ENCODE assay signal across 15 cellular contexts in the genomic region with DNA sequence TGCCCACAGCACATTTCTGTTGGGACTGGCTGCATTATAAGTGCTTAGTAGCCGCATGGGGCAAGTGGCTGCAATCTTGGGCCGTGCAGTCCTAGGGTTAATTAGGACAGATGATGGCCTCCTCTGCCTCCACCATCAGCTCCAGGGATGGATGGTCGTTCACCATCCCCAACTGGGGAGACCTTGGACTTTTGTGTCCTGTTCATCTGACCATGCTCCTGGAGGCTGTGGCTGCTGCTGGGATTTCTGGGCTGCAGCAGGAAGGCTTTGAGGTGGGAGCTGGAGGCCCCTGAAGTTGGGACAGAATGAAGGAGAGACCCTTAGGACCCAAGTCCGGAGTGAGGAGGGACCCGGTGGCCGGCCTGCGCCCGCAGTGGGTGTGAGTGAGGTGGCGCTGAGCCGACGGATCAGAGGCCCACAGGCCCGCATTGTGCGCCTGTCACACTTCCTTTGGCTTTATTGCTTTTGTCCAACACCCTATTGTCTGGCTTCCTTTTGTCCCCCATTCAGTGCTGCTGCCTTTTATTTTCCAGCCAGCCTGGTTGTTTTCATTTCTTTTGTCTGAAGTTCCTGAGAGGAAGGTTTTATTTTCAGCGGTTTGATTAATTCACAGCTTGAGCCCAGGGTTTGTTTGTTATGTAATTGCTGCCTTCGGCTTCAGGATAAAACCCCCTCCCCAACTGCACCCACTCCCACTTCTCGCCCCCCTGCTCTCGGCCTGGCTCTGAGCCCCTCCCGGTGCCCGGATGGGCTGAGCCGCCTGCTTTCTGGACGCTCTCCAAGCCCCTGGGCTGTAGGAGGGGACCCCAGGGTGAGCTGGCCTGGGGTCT. TPM values are rescaled to one million over a fixed set of nuclear protein-coding genes. Genes with fewer than 3 reads are reported as not detected.
DNase-seq lines count a peak whose midpoint lies in the region; ATAC-seq and TF ChIP-seq lines count a peak whose summit lies in the region.
"Had no signal": no experiment of that assay in that cellular context is flagged by ENCODE, and none has a peak within 500 bp of the region (broad histone marks: within the 10 kb centered on the region; RNA-seq: fewer than 3 reads in every experiment).

No MANE protein-coding gene starts in this region.

- intact Hi-C loops in spleen (cut with DNase I; ENCODE audit: low total_unique reads) = no loop called here

- ATAC-seq in GM19463 (IDR thresholded peaks at IDR 0.05; ENCODE audit: unreplicated experiment) = no peak
- ATAC-seq in GM18502 (IDR thresholded peaks at IDR 0.05; ENCODE audit: poor library complexity, unreplicated experiment) = no peak

- H3K9me3 ChIP-seq in spleen = no peaks in the 10 kb centered on the region

- H3K4me1 Mint-ChIP-seq in immature natural killer cell = peaks cover 34 to 52% of the 10 kb centered on the region in 2 donors

- DNase-seq in DMS53 (lab: John Stamatoyannopoulos, UW) (peak; percentile 53), DMS53 treated with DMSO at 0.1 percent for 48 hours (lab: John Stamatoyannopoulos, UW; ENCODE audit: unreplicated experiment) (no peak), SHP77 treated with DMSO at 0.1 percent for 48 hours (lab: John Stamatoyannopoulos, UW) (peak; percentile 10), immature natural killer cell (no peak), spleen (no peak), HCEC 1CT (no peak)
- DNase-seq: activated B cell treated with CpG ODN at 0.5 μM for 24 hours; activated effector memory CD4-positive, alpha-beta T cell treated with Interleukin-2 at 50 U/mL for 16 hours; DMS 273 treated with DMSO at 0.1 percent for 48 hours; naive B cell had no signal

- H3K4me1 ChIP-seq in spleen = peaks cover 8 to 57% (median 33%) of the 10 kb centered on the region in 6 donors

- peaks cover 0 to 3% (median 2%) of the 10 kb centered on the region in 3 donors for H3K27me3 Mint-ChIP-seq in immature natural killer cell (ENCODE audit: low read depth in 3 of 3)
- H3K27me3 Mint-ChIP-seq: stimulated activated naive CD8-positive, alpha-beta T cell treated with anti-CD3 and anti-CD28 coated beads, Interleukin-15, Interleukin-2, amounts not matched to agents 100 ng/mL and 50 ng/mL, for 24 hours had no signal

- TF ChIP-seq CTCF in spleen (IDR thresholded peaks at IDR 0.05 in 8 of 11, conservative IDR thresholded peaks at IDR 0.05 in 3 of 11) = no peak

- H3K4me3 ChIP-seq in spleen = no peak overlapping the region

- H3K36me3 Mint-ChIP-seq in immature natural killer cell = peaks cover 0 to 2% (median 0%) of the 10 kb centered on the region in 3 donors
- H3K36me3 Mint-ChIP-seq: naive B cell had no signal

- no peaks in the 10 kb centered on the region for H3K27me3 ChIP-seq in spleen (replicated peaks in 1 of 7)

- no peaks in the 10 kb centered on the region for H3K36me3 ChIP-seq in spleen

- H3K27ac Mint-ChIP-seq in immature natural killer cell = peak overlapping the region in 5 of 6 donors; percentile 26 to 78 (median 44)
- H3K27ac Mint-ChIP-seq: activated B cell treated with CpG ODN at 0.5 μM for 24 hours; naive B cell; stimulated activated naive CD8-positive, alpha-beta T cell treated with anti-CD3 and anti-CD28 coated beads, Interleukin-15, Interleukin-2, amounts not matched to agents 100 ng/mL and 50 ng/mL, for 24 hours had no signal

- 52 to 72% (median 55%) methylated on average over 17 to 21 of the region's 21 CpGs for WGBS in spleen, 5 donors

- H3K4me3 Mint-ChIP-seq in immature natural killer cell = peak overlapping the region in 1 of 5 donors; percentile 66
- H3K4me3 Mint-ChIP-seq: activated B cell treated with CpG ODN at 0.5 μM for 24 hours; stimulated activated naive CD8-positive, alpha-beta T cell treated with anti-CD3 and anti-CD28 coated beads, Interleukin-15, Interleukin-2, amounts not matched to agents 100 ng/mL and 50 ng/mL, for 24 hours had no signal

- TF ChIP-seq POLR2A in spleen (IDR thresholded peaks at IDR 0.05) = no peak

- peak overlapping the region in 6 of 8 donors; percentile 11 to 66 (median 54) for H3K27ac ChIP-seq in spleen
- H3K27ac ChIP-seq: 22Rv1 had no signal

- no peaks in the 10 kb centered on the region for H3K9me3 Mint-ChIP-seq in immature natural killer cell
- H3K9me3 Mint-ChIP-seq: activated B cell treated with CpG ODN at 0.5 μM for 24 hours; naive B cell; stimulated activated naive CD8-positive, alpha-beta T cell treated with anti-CD3 and anti-CD28 coated beads, Interleukin-15, Interleukin-2, amounts not matched to agents 100 ng/mL and 50 ng/mL, for 24 hours had no signal

RNA-seq across cellular contexts. Expression of gene SOX13, which starts 35.6 kb away (rescaled TPM):
- 1 to 10 TPM in 2 of 3 donors, under 1 TPM in 1; 0.54 to 6.6 (median 2.2) TPM for polyA plus RNA-seq in immature natural killer cell
- total RNA-seq in spleen = 10 to 100 TPM; 12.8 to 28.7 (median 19.2) TPM
- 1 to 10 TPM; 2.0 to 9.6 (median 2.2) TPM for polyA plus RNA-seq in spleen
- total RNA-seq: activated B cell treated with CpG ODN at 0.5 μM for 24 hours had no signal

RNA-seq across cellular contexts. Expression of gene ETNK2, which starts 43.3 kb away (rescaled TPM):
- polyA plus RNA-seq in immature natural killer cell (1 to 10 TPM; 1.4 to 4.8 (median 3.7) TPM), spleen (1 to 10 TPM; 1.9 to 3.8 (median 2.5) TPM)
- total RNA-seq in spleen = 10 to 100 TPM in 2 of 7 donors, 1 to 10 TPM in 5; 4.4 to 20.8 (median 8.6) TPM

RNA-seq across cellular contexts. Expression of gene REN, which starts 57.6 kb away (rescaled TPM):
- polyA plus RNA-seq in immature natural killer cell = not detected
- under 1 TPM in 1 of 7 donors, not detected in 6; 0.25 TPM for total RNA-seq in spleen
- under 1 TPM in 1 of 3 donors, not detected in 2; 0.12 TPM for polyA plus RNA-seq in spleen
- total RNA-seq: activated B cell treated with CpG ODN at 0.5 μM for 24 hours, frontal cortex had no signal

Comparison
In these comparisons a context has a peak if more than half of its experiments do, and no peak if none do; other contexts are left out.
1. DNase-seq: peak in DMS53 (single experiment) and SHP77 treated with DMSO at 0.1 percent for 48 hours (single experiment); none in DMS53 treated with DMSO at 0.1 percent for 48 hours (single experiment), immature natural killer cell (0 of 3), spleen (single experiment) and HCEC 1CT (single experiment).